In genomic region chr2:238919307-238919706, GRCh38 we compare ENCODE assay signal across 1 cellular context.
TF ChIP-seq lines count a peak whose summit lies in the region.

No MANE protein-coding gene starts in this region.

TF ChIP-seq in GM23338, 12 proteins besides CTCF, POLR2A, EP300 and RAD21 (continued from another document):
- TF ChIP-seq REST (IDR thresholded peaks at IDR 0.05; ENCODE audit: unreplicated experiment) (no peak), EZH2 (IDR thresholded peaks at IDR 0.05; ENCODE audit: low read depth, unreplicated experiment) (no peak), CREB1 (CRISPR knock-in tag; IDR thresholded peaks at IDR 0.05; ENCODE audit: low read depth) (no peak), ZNF114 (CRISPR knock-in tag; IDR thresholded peaks at IDR 0.05) (no peak), ZNF331 (CRISPR knock-in tag; IDR thresholded peaks at IDR 0.05; ENCODE audit: low read depth) (no peak), NANOG (IDR thresholded peaks at IDR 0.05; ENCODE audit: borderline replicate concordance) (no peak), JUNB (IDR thresholded peaks at IDR 0.05; ENCODE audit: unreplicated experiment) (no peak), ZNF462 (CRISPR knock-in tag; IDR thresholded peaks at IDR 0.05) (no peak), STAT1 (IDR thresholded peaks at IDR 0.05; ENCODE audit: unreplicated experiment) (no peak), POLR2AphosphoS5 (IDR thresholded peaks at IDR 0.05; ENCODE audit: low read depth) (no peak), EZH2phosphoT487 (IDR thresholded peaks at IDR 0.05; ENCODE audit: unreplicated experiment) (no peak)
